ENCODE assay signal across 9 cellular contexts in genomic region chr5:79858097-79858723, GRCh38.
A peak's percentile ranks its signal among the peaks of the same experiment; 100 is the strongest.
DNase-seq lines count a peak whose midpoint lies in the region; ATAC-seq and TF ChIP-seq lines count a peak whose summit lies in the region.
"Had no signal": no experiment of that assay in that cellular context is flagged by ENCODE, and none has a peak within 500 bp of the region (broad histone marks: within the 10 kb centered on the region; RNA-seq: fewer than 3 reads in every experiment).

No MANE protein-coding gene starts in this region.

- no peak for ATAC-seq in GM21737 (IDR thresholded peaks at IDR 0.05; ENCODE audit: unreplicated experiment)

- no peaks in the 10 kb centered on the region for H3K36me3 Mint-ChIP-seq in osteocyte (ENCODE audit: unreplicated experiment)
- H3K36me3 Mint-ChIP-seq: activated naive CD4-positive, alpha-beta T cell treated with anti-CD3 and anti-CD28 coated beads, Interleukin-2, amount 50 U/mL, for 24 hours had no signal

- TF ChIP-seq POLR2A in tibial nerve (IDR thresholded peaks at IDR 0.05) = no peak

- TF ChIP-seq CTCF in osteocyte (IDR thresholded peaks at IDR 0.05) (peak; percentile 97), tibial nerve (IDR thresholded peaks at IDR 0.05) (peak; percentile 86 to 96 (median 87))

- no peaks in the 10 kb centered on the region for H3K9me3 Mint-ChIP-seq in osteocyte (ENCODE audit: unreplicated experiment)
- H3K9me3 Mint-ChIP-seq: activated naive CD4-positive, alpha-beta T cell treated with anti-CD3 and anti-CD28 coated beads, Interleukin-2, amount 50 U/mL, for 24 hours had no signal

- peaks cover 2% of the 10 kb centered on the region for H3K4me1 Mint-ChIP-seq in osteocyte (ENCODE audit: unreplicated experiment)
- H3K4me1 Mint-ChIP-seq: activated naive CD4-positive, alpha-beta T cell treated with anti-CD3 and anti-CD28 coated beads, Interleukin-2, amount 50 U/mL, for 24 hours had no signal

- no peaks in the 10 kb centered on the region for H3K36me3 ChIP-seq in tibial nerve

- no peaks in the 10 kb centered on the region for H3K4me1 ChIP-seq in tibial nerve

- DNase-seq in DMS114 treated with DMSO at 0.1 percent for 48 hours (lab: John Stamatoyannopoulos, UW; ENCODE audit: unreplicated experiment) (peak; percentile 15), HPDE6-E6E7 (ENCODE audit: extremely low spot score) (peak; percentile 28), SHP77 (lab: John Stamatoyannopoulos, UW) (peak; percentile 42 to 43), globus pallidus (ENCODE audit: low spot score) (peak; percentile 61), osteocyte (ENCODE audit: extremely low spot score, unreplicated experiment) (peak; percentile 87), tibial nerve (ENCODE audit: low spot score in 2 of 2) (peak; percentile 69 to 89)
- DNase-seq in activated effector memory CD4-positive, alpha-beta T cell treated with anti-CD3 and anti-CD28 coated beads, Interleukin-2, amount 50 U/mL, for 16 hours = peak; percentile 92

- H3K4me3 ChIP-seq in tibial nerve = no peak overlapping the region

- H3K27me3 Mint-ChIP-seq in osteocyte (ENCODE audit: unreplicated experiment) = peaks cover 52% of the 10 kb centered on the region
- H3K27me3 Mint-ChIP-seq: activated naive CD4-positive, alpha-beta T cell treated with anti-CD3 and anti-CD28 coated beads, Interleukin-2, amount 50 U/mL, for 24 hours had no signal

- WGBS in tibial nerve, 2 donors = 29 to 32% methylated on average over 6 of the region's 6 CpGs

- no peaks in the 10 kb centered on the region for H3K27me3 ChIP-seq in tibial nerve

- no peak overlapping the region for H3K27ac ChIP-seq in tibial nerve

- no peak overlapping the region for H3K27ac Mint-ChIP-seq in osteocyte (ENCODE audit: unreplicated experiment)
- H3K27ac Mint-ChIP-seq: activated naive CD4-positive, alpha-beta T cell treated with anti-CD3 and anti-CD28 coated beads, Interleukin-2, amount 50 U/mL, for 24 hours had no signal

- H3K4me3 Mint-ChIP-seq in osteocyte (ENCODE audit: unreplicated experiment) = no peak overlapping the region
- H3K4me3 Mint-ChIP-seq: activated naive CD4-positive, alpha-beta T cell treated with anti-CD3 and anti-CD28 coated beads, Interleukin-2, amount 50 U/mL, for 24 hours had no signal

- no peak for TF ChIP-seq EP300 in tibial nerve (IDR thresholded peaks at IDR 0.05)

- no peaks in the 10 kb centered on the region for H3K9me3 ChIP-seq in tibial nerve

Comparison
In these comparisons a context has a peak if more than half of its experiments do, and no peak if none do; other contexts are left out.
1. DNase-seq: peak in every context shown above with its lines; median percentile 92 in activated effector memory CD4-positive, alpha-beta T cell treated with anti-CD3 and anti-CD28 coated beads, Interleukin-2, amount 50 U/mL, for 16 hours; 87 in osteocyte; 79 in tibial nerve; 61 in globus pallidus; 42 in SHP77; 28 in HPDE6-E6E7; 15 in DMS114 treated with DMSO at 0.1 percent for 48 hours.